ENCODE assay signal across 1 cellular context in genomic region chr2:120502761-120503160, GRCh38.
TF ChIP-seq lines count a peak whose summit lies in the region.

No MANE protein-coding gene starts in this region.

TF ChIP-seq in HepG2, 621 proteins besides CTCF, POLR2A, EP300 and RAD21 (continued from another document):
- TF ChIP-seq HOMEZ (CRISPR knock-in tag; IDR thresholded peaks at IDR 0.05; ENCODE audit: low read depth) (no peak), ATF5 (CRISPR knock-in tag; IDR thresholded peaks at IDR 0.05; ENCODE audit: low read depth) (no peak)
